Comparison of ENCODE assay signal across 22 cellular contexts in genomic region chr9:109052416-109052815, GRCh38. TPM values are rescaled to one million over a fixed set of nuclear protein-coding genes. Genes with fewer than 3 reads are reported as not detected.
A peak's percentile ranks its signal among the peaks of the same experiment; 100 is the strongest.
DNase-seq lines count a peak whose midpoint lies in the region; TF ChIP-seq lines count a peak whose summit lies in the region.
"Had no signal": no experiment of that assay in that cellular context is flagged by ENCODE, and none has a peak within 500 bp of the region (broad histone marks: within the 10 kb centered on the region; RNA-seq: fewer than 3 reads in every experiment).

No MANE protein-coding gene starts in this region.

- intact Hi-C loops in sigmoid colon (cut with DNase I), result no loop called here

- H3K4me1 ChIP-seq in osteoblast (ENCODE audit: insufficient read depth, low read length) (peaks cover 25% of the 10 kb centered on the region), sigmoid colon (no peaks in the 10 kb centered on the region)
- H3K4me1 ChIP-seq: breast epithelium, prostate gland had no signal

- no peaks in the 10 kb centered on the region for H4K20me1 ChIP-seq in osteoblast (ENCODE audit: insufficient read depth, low read length)

- DNase-seq in COLO829 (ENCODE audit: low spot score) (peak; percentile 74), RPMI7951 (ENCODE audit: low read depth) (peak; percentile 17), choroid plexus epithelial cell (ENCODE audit: low read depth) (peak; percentile 71), osteoblast (ENCODE audit: insufficient read length, low spot score, missing footprints) (no peak), 8988T (no peak), sigmoid colon (no peak)
- DNase-seq in activated CD4-positive, CD25-positive, alpha-beta regulatory T cell (lab: John Stamatoyannopoulos, UW), result no peak
- DNase-seq in central memory CD4-positive, alpha-beta T cell, result no peak
- DNase-seq: activated CD4-positive, CD25-positive, alpha-beta regulatory T cell treated with anti-CD3 and anti-CD28 coated beads, Interleukin-2, amount 50 U/mL, for 72 hours; activated CD8-positive, alpha-beta memory T cell treated with anti-CD3 and anti-CD28 coated beads for 24 hours; DND-41; head of caudate nucleus; Kasumi-1; left ventricle myocardium inferior; NCI-H1092; NCI-H2029; stimulated activated CD4-positive, alpha-beta T cell treated with anti-CD3 and anti-CD28 coated beads, Interleukin-2, amount 100 ng/mL, for 48 hours; stimulated activated naive CD8-positive, alpha-beta T cell treated with anti-CD3 and anti-CD28 coated beads, Interleukin-15, amount 100 ng/mL, for 72 hours had no signal

- no peaks in the 10 kb centered on the region for H3K9me3 ChIP-seq in osteoblast (ENCODE audit: low read depth, low read length)
- H3K9me3 ChIP-seq in sigmoid colon, result no peaks in the 10 kb centered on the region
- H3K9me3 ChIP-seq: breast epithelium, esophagus muscularis mucosa, left ventricle myocardium inferior, prostate gland had no signal

- peak overlapping the region; percentile 5 for H3K4me2 ChIP-seq in osteoblast (ENCODE audit: insufficient read depth, low read length)
- H3K4me2 ChIP-seq: smooth muscle cell had no signal

- peaks cover 36% of the 10 kb centered on the region for H3K36me3 ChIP-seq in osteoblast (ENCODE audit: insufficient read depth, low read length)
- H3K36me3 ChIP-seq in sigmoid colon, result peaks cover 7 to 94% (median 33%) of the 10 kb centered on the region in 4 donors

- H3K27ac ChIP-seq in osteoblast (ENCODE audit: low read depth, low read length), result peak overlapping the region; percentile 43
- H3K27ac ChIP-seq in sigmoid colon, result no peak overlapping the region
- H3K27ac ChIP-seq: breast epithelium, prostate gland had no signal

- TF ChIP-seq POLR2A in sigmoid colon (IDR thresholded peaks at IDR 0.05), result no peak

- no peaks in the 10 kb centered on the region for H3K79me2 ChIP-seq in osteoblast (ENCODE audit: insufficient read depth, low read length)

- H3K4me3 ChIP-seq in choroid plexus epithelial cell (ENCODE audit: low read depth, low read length) (no peak overlapping the region), osteoblast (ENCODE audit: insufficient read depth, low read length) (no peak overlapping the region), sigmoid colon (no peak overlapping the region)
- H3K4me3 ChIP-seq: breast epithelium, esophagus muscularis mucosa, left ventricle myocardium inferior, prostate gland, smooth muscle cell had no signal

- 87 to 90% methylated on average over 2 of the region's 2 CpGs for WGBS in sigmoid colon, 2 donors

- no peak for TF ChIP-seq EP300 in sigmoid colon (IDR thresholded peaks at IDR 0.05)

- no peak overlapping the region for H2AFZ ChIP-seq in osteoblast (ENCODE audit: low read length)

- TF ChIP-seq CTCF in choroid plexus epithelial cell (conservative IDR thresholded peaks at IDR 0.05; ENCODE audit: low read depth, low read length) (no peak), osteoblast (IDR thresholded peaks at IDR 0.05; ENCODE audit: extremely low read depth, low read depth, low read length) (no peak), sigmoid colon (IDR thresholded peaks at IDR 0.05) (no peak)

- H3K27me3 ChIP-seq in osteoblast (ENCODE audit: insufficient read depth, low read length) (no peaks in the 10 kb centered on the region), sigmoid colon (no peaks in the 10 kb centered on the region)
- H3K27me3 ChIP-seq: breast epithelium, esophagus muscularis mucosa had no signal

RNA-seq across cellular contexts. Expression of gene CTNNAL1, which starts 39.1 kb away (rescaled TPM):
- total RNA-seq in RPMI7951 (2014; rRNA removed; shearing (Covaris generic)), result 114 and 136 TPM in 2 replicates
- total RNA-seq in osteoblast (99.0 and 118 TPM in 2 replicates), sigmoid colon (10 to 100 TPM; 36.4 to 56.8 (median 42.6) TPM)
- 10 to 100 TPM; 18.7 to 32.4 (median 22.2) TPM for polyA plus RNA-seq in sigmoid colon

Comparison
In these comparisons a context has a peak if more than half of its experiments do, and no peak if none do; other contexts are left out.
1. DNase-seq: peak in COLO829 (single experiment), RPMI7951 (single experiment) and choroid plexus epithelial cell (single experiment); none in osteoblast (single experiment), 8988T (single experiment), sigmoid colon (single experiment), activated CD4-positive, CD25-positive, alpha-beta regulatory T cell (0 of 4) and central memory CD4-positive, alpha-beta T cell (single experiment).